8 cellular contexts compared by ENCODE assay signal in genomic region chr17:32341857-32342602, GRCh38. TPM values are rescaled to one million over a fixed set of nuclear protein-coding genes. Genes with fewer than 3 reads are reported as not detected.
A peak's percentile ranks its signal among the peaks of the same experiment; 100 is the strongest.
DNase-seq lines count a peak whose midpoint lies in the region; ATAC-seq, FAIRE-seq and TF ChIP-seq lines count a peak whose summit lies in the region.

A gene with protein sequence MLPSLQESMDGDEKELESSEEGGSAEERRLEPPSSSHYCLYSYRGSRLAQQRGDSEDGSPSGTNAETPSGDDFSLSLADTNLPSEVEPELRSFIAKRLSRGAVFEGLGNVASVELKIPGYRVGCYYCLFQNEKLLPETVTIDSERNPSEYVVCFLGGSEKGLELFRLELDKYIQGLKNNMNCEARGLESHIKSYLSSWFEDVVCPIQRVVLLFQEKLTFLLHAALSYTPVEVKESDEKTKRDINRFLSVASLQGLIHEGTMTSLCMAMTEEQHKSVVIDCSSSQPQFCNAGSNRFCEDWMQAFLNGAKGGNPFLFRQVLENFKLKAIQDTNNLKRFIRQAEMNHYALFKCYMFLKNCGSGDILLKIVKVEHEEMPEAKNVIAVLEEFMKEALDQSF (minus strand): TSS chr17:32342173. CDS start chr17:32342139, 34 bp downstream.

- H3K9me3 ChIP-seq in OCI-LY1 (ENCODE audit: low read length) = no peaks in the 10 kb centered on the region
- no peaks in the 10 kb centered on the region for H3K9me3 ChIP-seq in endothelial cell of umbilical vein (replicated peaks; ENCODE audit: control insufficient read depth, insufficient read depth, low read length)

- H3K36me3 ChIP-seq in OCI-LY1 (ENCODE audit: insufficient read depth, low read length) = peaks cover 23% of the 10 kb centered on the region
- H3K36me3 ChIP-seq in endothelial cell of umbilical vein (ENCODE audit: control insufficient read depth in 2 of 2, extremely low read depth in 1 of 2, insufficient read depth in 2 of 2, low read length in 2 of 2) = peaks cover 3% of the 10 kb centered on the region in 2 experiments

- intact Hi-C loops in endothelial cell of umbilical vein (cut with micrococcal nuclease) = no loop called here

- POLR2A ChIA-PET in endothelial cell of umbilical vein (lab: Charles Lee) = no interaction called here

- FAIRE-seq in endothelial cell of umbilical vein (lab: Jason Lieb, UNC) = no peak

- H3K4me3 ChIP-seq in OCI-LY1 (ENCODE audit: low read depth, low read length, poor library complexity, severe bottlenecking) (peak within 1 kb of the TSS; percentile 67), endothelial cell of umbilical vein (replicated peaks in 1 of 3; ENCODE audit: insufficient read depth in 1 of 3, low read depth in 1 of 3, low read length in 3 of 3) (peak within 1 kb of the TSS; percentile 34 to 71 (median 58))

- CTCF ChIA-PET in endothelial cell of umbilical vein (lab: Charles Lee) = interaction anchor here (1.2 to 2.0 kb wide), 4 partner anchors 10 to 102 kb away, joined by 3 to 6 read pairs (median 5); partner anchors contain the start of gene PSMD11

- H4K20me1 ChIP-seq in OCI-LY1 (ENCODE audit: insufficient read depth, low read length) = no peaks in the 10 kb centered on the region
- no peaks in the 10 kb centered on the region for H4K20me1 ChIP-seq in endothelial cell of umbilical vein (replicated peaks; ENCODE audit: control insufficient read depth, extremely low read depth, insufficient read depth, low read length)

- TF ChIP-seq CTCF in OCI-LY1 (IDR thresholded peaks at IDR 0.05; ENCODE audit: low read length) = no peak
- TF ChIP-seq CTCF in endothelial cell of umbilical vein (IDR thresholded peaks at IDR 0.05; ENCODE audit: extremely low read depth in 1 of 2, insufficient read depth in 1 of 2, low read depth in 1 of 2, low read length in 2 of 2) = no peak

- H3K27ac ChIP-seq in OCI-LY1 (ENCODE audit: low read depth, low read length, poor library complexity, severe bottlenecking) = peak within 1 kb of the TSS; percentile 49
- peak within 1 kb of the TSS; percentile 39 for H3K27ac ChIP-seq in endothelial cell of umbilical vein (ENCODE audit: insufficient read depth, low read depth, low read length)

- peak; percentile 80 for TF ChIP-seq POLR2A in endothelial cell of umbilical vein (IDR thresholded peaks at IDR 0.05; ENCODE audit: low read depth, low read length)

- no peaks in the 10 kb centered on the region for H3K9me1 ChIP-seq in endothelial cell of umbilical vein (replicated peaks; ENCODE audit: control insufficient read depth, extremely low read depth, insufficient read depth, low read length)

- H3K4me1 ChIP-seq in OCI-LY1 (ENCODE audit: insufficient read depth, low read length, severe bottlenecking) (peaks cover 16% of the 10 kb centered on the region), endothelial cell of umbilical vein (ENCODE audit: control insufficient read depth, extremely low read depth, insufficient read depth, low read length) (peaks cover 11% of the 10 kb centered on the region)

- peak within 1 kb of the TSS; percentile 72 for H3K9ac ChIP-seq in OCI-LY1 (ENCODE audit: low read length)
- H3K9ac ChIP-seq in endothelial cell of umbilical vein (replicated peaks; ENCODE audit: extremely low read depth, insufficient read depth, low read length) = peak within 1 kb of the TSS; percentile 84

- H3K27me3 ChIP-seq in OCI-LY1 (ENCODE audit: insufficient read depth, low read length) (no peaks in the 10 kb centered on the region), endothelial cell of umbilical vein (ENCODE audit: control insufficient read depth in 2 of 2, insufficient read depth in 2 of 2, low read length in 2 of 2) (no peaks in the 10 kb centered on the region)

- DNase-seq in C1 segment of cervical spinal cord (lab: John Stamatoyannopoulos, UW) (peak in 13 of 14 donors; percentile 30 to 81 (median 64)), endothelial cell of umbilical vein (ENCODE audit: low read depth, low spot score) (peak; percentile 73), middle frontal gyrus (ENCODE audit: extremely low spot score, low spot score) (peak; percentile 47)
- peak; percentile 92 for DNase-seq in activated CD8-positive, alpha-beta memory T cell treated with anti-CD3 and anti-CD28 coated beads, Interleukin-2, amount 50 U/mL, for 48 hours
- DNase-seq in stimulated activated CD8-positive, alpha-beta memory T cell treated with anti-CD3 and anti-CD28 coated beads, Interleukin-2, amount 100 ng/mL, for 1 hour (ENCODE audit: low read depth in 2 of 2) = peak; percentile 52 to 62

- H2AFZ ChIP-seq in OCI-LY1 (ENCODE audit: low read length) (peak within 1 kb of the TSS; percentile 99), endothelial cell of umbilical vein (ENCODE audit: low read depth, low read length) (peak within 1 kb of the TSS; percentile 88)

- no peaks in the 10 kb centered on the region for H3F3A ChIP-seq in OCI-LY1 (ENCODE audit: insufficient read depth, low read length)

- no peaks in the 10 kb centered on the region for H3K9me2 ChIP-seq in OCI-LY1 (ENCODE audit: low read depth, low read length)

- dilution Hi-C loops in endothelial cell of umbilical vein (cut with MboI; ENCODE audit: extremely low pct_ligation_motif_present, low sequenced_read_pairs) = no loop called here

- H3K79me2 ChIP-seq in OCI-LY1 (ENCODE audit: insufficient read depth, low read length) = no peaks in the 10 kb centered on the region
- H3K79me2 ChIP-seq in endothelial cell of umbilical vein (ENCODE audit: control insufficient read depth, insufficient read depth, low read length) = no peaks in the 10 kb centered on the region

- ATAC-seq in GM19328 (IDR thresholded peaks at IDR 0.05; ENCODE audit: unreplicated experiment) = peak; percentile 66
- peak; percentile 77 for ATAC-seq in HG03558 (IDR thresholded peaks at IDR 0.05; ENCODE audit: extremely low read depth, unreplicated experiment)

- peak within 1 kb of the TSS; percentile 80 for H3K4me2 ChIP-seq in OCI-LY1 (ENCODE audit: low read length)
- peak within 1 kb of the TSS; percentile 89 for H3K4me2 ChIP-seq in endothelial cell of umbilical vein (ENCODE audit: insufficient read depth, low read length)

- TSS peak; percentile 33 for BruUV-seq in endothelial cell of umbilical vein (replicated peaks; lab: Mats Ljungman, UMichigan)

TF ChIP-seq in endothelial cell of umbilical vein, 7 proteins besides CTCF, POLR2A, EP300 and RAD21:
- TF ChIP-seq POLR2AphosphoS5 (IDR thresholded peaks at IDR 0.05; ENCODE audit: insufficient read depth, low read depth, low read length) = peak; percentile 71
- TF ChIP-seq JUN (IDR thresholded peaks at IDR 0.05; ENCODE audit: borderline replicate concordance, insufficient read depth, insufficient read length, low read depth) = no peak

RNA-seq across cellular contexts. Expression of the gene that starts here (rescaled TPM):
- 19.1 and 21.5 TPM in 2 replicates for total RNA-seq in endothelial cell of umbilical vein
- polyA plus RNA-seq in endothelial cell of umbilical vein = 6.3 and 8.8 TPM in 2 replicates
- polyA plus RNA-seq in endothelial cell of umbilical vein (2011; cell fraction: cytosol; rRNA removed) = 11.2 and 13.7 TPM in 2 replicates
- polyA plus RNA-seq in endothelial cell of umbilical vein (2011; cell fraction: nucleus; rRNA removed) = 23.4 and 25.3 TPM in 2 replicates
- polyA plus RNA-seq in endothelial cell of umbilical vein (2012) = 17.7 and 27.4 TPM in 2 replicates
- polyA minus RNA-seq in endothelial cell of umbilical vein = 6.6 and 9.3 TPM in 2 replicates
- 6.5 TPM for polyA minus RNA-seq in endothelial cell of umbilical vein (2011; cell fraction: cytosol; rRNA and poly(A)+ RNA removed)
- polyA minus RNA-seq in endothelial cell of umbilical vein (2011; cell fraction: nucleus; rRNA and poly(A)+ RNA removed) = 6.0 and 7.4 TPM in 2 replicates

Comparison
In these comparisons a context has a peak if more than half of its experiments do, and no peak if none do; other contexts are left out.
1. Peak in every context shown above with its lines: DNase-seq, ATAC-seq, H3K4me3 ChIP-seq and H3K27ac ChIP-seq.